13 cellular contexts compared by ENCODE assay signal in the genomic region with DNA sequence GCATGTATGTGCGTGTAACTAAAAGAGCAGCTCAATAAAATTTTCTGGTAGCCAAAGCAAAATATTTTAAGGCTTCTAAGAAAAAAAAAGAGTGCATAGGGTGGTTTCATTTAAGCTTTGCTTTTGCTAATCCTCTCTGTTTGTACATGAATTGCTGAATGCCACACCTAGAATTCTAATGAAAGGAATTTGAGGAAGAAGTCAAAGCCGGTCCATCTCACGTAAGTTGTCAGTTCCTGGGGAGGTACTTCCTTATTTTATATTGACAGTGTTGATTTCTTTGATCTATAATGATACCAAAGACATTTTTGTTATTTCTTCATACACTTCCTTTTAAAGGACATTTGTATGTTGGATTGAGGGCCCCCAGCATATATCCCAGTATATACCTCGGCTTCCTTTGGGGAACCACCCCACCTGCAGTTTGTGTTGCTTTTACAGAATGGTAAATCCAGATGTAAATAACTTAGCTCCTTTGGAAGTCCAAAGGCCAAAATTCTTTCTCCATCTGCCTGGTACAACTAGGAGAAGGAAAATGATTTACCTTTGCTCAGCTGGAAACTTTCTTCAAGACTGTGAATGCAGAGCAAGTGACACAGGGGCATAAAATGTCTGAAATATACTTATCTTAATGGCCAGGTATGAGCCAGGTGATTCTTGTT.
A peak's percentile ranks its signal among the peaks of the same experiment; 100 is the strongest.
DNase-seq lines count a peak whose midpoint lies in the region; ATAC-seq and TF ChIP-seq lines count a peak whose summit lies in the region.
"Had no signal": no experiment of that assay in that cellular context is flagged by ENCODE, and none has a peak within 500 bp of the region (broad histone marks: within the 10 kb centered on the region; RNA-seq: fewer than 3 reads in every experiment).

No MANE protein-coding gene starts in this region.

- no peak overlapping the region for H2AK5ac ChIP-seq in trophoblast cell (ENCODE audit: low read length)

- H3K4me1 Mint-ChIP-seq in activated T-helper 17 cell treated with anti-CD3 and anti-CD28 coated beads, Interleukin-2, amount 50 U/mL, for 72 hours = no peaks in the 10 kb centered on the region

- no peaks in the 10 kb centered on the region for H3K9me3 ChIP-seq in trophoblast cell (ENCODE audit: insufficient read depth, low read depth, low read length)
- H3K9me3 ChIP-seq in Peyer's patch = no peaks in the 10 kb centered on the region
- H3K9me3 ChIP-seq: SJSA1 had no signal

- H3K9me3 Mint-ChIP-seq in activated T-helper 17 cell treated with anti-CD3 and anti-CD28 coated beads, Interleukin-2, amount 50 U/mL, for 72 hours = no peaks in the 10 kb centered on the region
- H3K9me3 Mint-ChIP-seq: HFFc6 had no signal

- no peak overlapping the region for H2BK120ac ChIP-seq in trophoblast cell (ENCODE audit: insufficient read depth, low read length, poor library complexity)

- no peak overlapping the region for H3K23ac ChIP-seq in trophoblast cell (ENCODE audit: low read length)

- H2BK5ac ChIP-seq in trophoblast cell (ENCODE audit: low read depth, low read length, poor library complexity) = no peak overlapping the region

- TF ChIP-seq CTCF in Peyer's patch (IDR thresholded peaks at IDR 0.05) = no peak

- H3K14ac ChIP-seq in trophoblast cell (ENCODE audit: low read length) = no peak overlapping the region

- no peaks in the 10 kb centered on the region for H3K4me1 ChIP-seq in trophoblast cell (ENCODE audit: control insufficient read depth in 1 of 2, insufficient read depth in 2 of 2, low read length in 2 of 2)
- H3K4me1 ChIP-seq in Peyer's patch = no peaks in the 10 kb centered on the region
- H3K4me1 ChIP-seq: SJSA1 had no signal

- H3K36me3 ChIP-seq in trophoblast cell (ENCODE audit: control insufficient read depth in 1 of 2, insufficient read depth in 2 of 2, low read length in 2 of 2) (no peaks in the 10 kb centered on the region), Peyer's patch (no peaks in the 10 kb centered on the region)
- H3K36me3 ChIP-seq: SJSA1 had no signal

- H3K79me1 ChIP-seq in trophoblast cell (ENCODE audit: low read length) = no peaks in the 10 kb centered on the region

- no peak for TF ChIP-seq POLR2A in Peyer's patch (IDR thresholded peaks at IDR 0.05)

- H4K91ac ChIP-seq in trophoblast cell (ENCODE audit: low read depth, low read length) = no peak overlapping the region

- H3K4me3 ChIP-seq in trophoblast cell (ENCODE audit: low read depth, low read length) (no peak overlapping the region), Peyer's patch (no peak overlapping the region)
- H3K4me3 ChIP-seq: SJSA1 had no signal

- no peak overlapping the region for H3K27ac Mint-ChIP-seq in activated T-helper 17 cell treated with anti-CD3 and anti-CD28 coated beads, Interleukin-2, amount 50 U/mL, for 72 hours
- H3K27ac Mint-ChIP-seq: HFFc6 had no signal

- no peak overlapping the region for H3K4me3 Mint-ChIP-seq in activated T-helper 17 cell treated with anti-CD3 and anti-CD28 coated beads, Interleukin-2, amount 50 U/mL, for 72 hours
- H3K4me3 Mint-ChIP-seq: HFFc6 had no signal

- in situ Hi-C loops in KBM-7 (cut with MboI; ENCODE audit: low pct_unique_long_range_greater_than_20kb, low sequenced_read_pairs) = no loop called here

- H3K18ac ChIP-seq in trophoblast cell (ENCODE audit: low read length) = no peak overlapping the region

- peak; percentile 24 for DNase-seq in KBM-7
- peak; percentile 14 for DNase-seq in NOMO-1 treated with dmso at 0.1 percent for 144 hours (lab: John Stamatoyannopoulos, UW; ENCODE audit: unreplicated experiment)
- no peak for DNase-seq in epithelial cell of prostate (ENCODE audit: low read depth, low spot score)
- peak; percentile 6 to 64 for DNase-seq in trophoblast cell
- no peak for DNase-seq in Peyer's patch
- DNase-seq: DMS 273 treated with DMSO at 0.1 percent for 48 hours, HFFc6, NCI-H1048, NCI-H146, RPMI8226 had no signal

- H4K8ac ChIP-seq in trophoblast cell (ENCODE audit: low read depth, low read length) = no peak overlapping the region

- no peak overlapping the region for H3K4me2 ChIP-seq in trophoblast cell (ENCODE audit: low read length)

- H3K27me3 Mint-ChIP-seq in activated T-helper 17 cell treated with anti-CD3 and anti-CD28 coated beads, Interleukin-2, amount 50 U/mL, for 72 hours = peaks cover 5% of the 10 kb centered on the region

- H4K12ac ChIP-seq in trophoblast cell (ENCODE audit: low read depth, low read length) = no peak overlapping the region

- no peaks in the 10 kb centered on the region for H3K27me3 ChIP-seq in trophoblast cell (ENCODE audit: insufficient read depth, low read length)
- no peaks in the 10 kb centered on the region for H3K27me3 ChIP-seq in Peyer's patch
- H3K27me3 ChIP-seq: SJSA1 had no signal

- WGBS in trophoblast cell (ENCODE audit: extremely low coverage, insufficient coverage, insufficient read length) = no CpG with 5 or more reads among the region's 4 CpGs

- H3K9ac ChIP-seq in trophoblast cell (ENCODE audit: low read length) = no peak overlapping the region

- no peaks in the 10 kb centered on the region for H3K36me3 Mint-ChIP-seq in activated T-helper 17 cell treated with anti-CD3 and anti-CD28 coated beads, Interleukin-2, amount 50 U/mL, for 72 hours (ENCODE audit: low read depth)

- H3K79me2 ChIP-seq in trophoblast cell (ENCODE audit: control insufficient read depth, insufficient read depth, low read length, poor library complexity) = no peaks in the 10 kb centered on the region

- no peak overlapping the region for H3K4ac ChIP-seq in trophoblast cell (ENCODE audit: low read depth, low read length)

- no peak overlapping the region for H2BK12ac ChIP-seq in trophoblast cell (ENCODE audit: low read length)

- ATAC-seq in GM19455 (IDR thresholded peaks at IDR 0.05; ENCODE audit: unreplicated experiment) = no peak
- ATAC-seq in activated T-helper 17 cell treated with anti-CD3 and anti-CD28 coated beads, Interleukin-2, amount 50 U/mL, for 72 hours (replicated peaks) = no peak

- H2AFZ ChIP-seq in trophoblast cell (ENCODE audit: insufficient read depth, low read length, poor library complexity) = no peak overlapping the region

- peak overlapping the region; percentile 42 for H3K27ac ChIP-seq in epithelial cell of prostate
- no peak overlapping the region for H3K27ac ChIP-seq in trophoblast cell (ENCODE audit: low read depth, low read length)
- no peak overlapping the region for H3K27ac ChIP-seq in Peyer's patch
- H3K27ac ChIP-seq: SJSA1 had no signal

Comparison
In these comparisons a context has a peak if more than half of its experiments do, and no peak if none do; other contexts are left out.
1. DNase-seq: peak in KBM-7 (single experiment), NOMO-1 treated with dmso at 0.1 percent for 144 hours (single experiment) and trophoblast cell (2 of 2); none in epithelial cell of prostate (single experiment) and Peyer's patch (0 of 3).